In the genomic region with DNA sequence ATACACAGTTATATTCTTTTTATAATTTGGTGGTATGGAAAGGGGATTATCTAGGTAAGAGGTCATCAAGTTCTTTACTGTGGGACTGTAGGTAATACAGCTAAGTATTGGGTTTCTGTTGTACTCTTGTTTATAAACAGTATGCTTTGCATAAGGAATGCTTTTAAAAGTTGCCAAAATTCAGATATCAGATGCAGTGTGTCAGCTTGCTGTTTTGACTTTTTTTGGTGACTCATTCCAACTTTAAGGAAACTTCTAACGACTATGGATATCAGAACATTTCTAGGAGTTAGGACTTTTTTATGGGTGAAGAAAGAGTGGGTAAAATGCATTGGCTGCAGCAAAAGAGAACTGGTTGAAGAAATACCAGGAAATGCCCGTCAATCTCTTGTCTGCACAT, we compare ENCODE assay signal across 20 cellular contexts. TPM values are rescaled to one million over a fixed set of nuclear protein-coding genes. Genes with fewer than 3 reads are reported as not detected.
DNase-seq lines count a peak whose midpoint lies in the region; ATAC-seq and TF ChIP-seq lines count a peak whose summit lies in the region.
"Had no signal": no experiment of that assay in that cellular context is flagged by ENCODE, and none has a peak within 500 bp of the region (broad histone marks: within the 10 kb centered on the region; RNA-seq: fewer than 3 reads in every experiment).

No MANE protein-coding gene starts in this region.

- H3K27ac ChIP-seq in CD4-positive, CD25-positive, alpha-beta regulatory T cell (ENCODE audit: insufficient read depth, low read length, poor library complexity, severe bottlenecking), result peak overlapping the region; percentile 94
- no peak overlapping the region for H3K27ac ChIP-seq in GM23248
- no peak overlapping the region for H3K27ac ChIP-seq in mesenchymal stem cell (ENCODE audit: low read length, poor library complexity, severe bottlenecking)
- H3K27ac ChIP-seq: SK-N-MC had no signal

- no peak overlapping the region for H3K14ac ChIP-seq in mesenchymal stem cell (ENCODE audit: low read length in 2 of 2)

- H2BK5ac ChIP-seq in mesenchymal stem cell (ENCODE audit: low read depth, low read length, poor library complexity, severe bottlenecking), result no peak overlapping the region

- no peaks in the 10 kb centered on the region for H3K9me2 ChIP-seq in GM23248 (ENCODE audit: insufficient read depth)

- no peak overlapping the region for H3K4ac ChIP-seq in mesenchymal stem cell (ENCODE audit: low read depth in 1 of 2, low read length in 2 of 2)

- peaks cover 21% of the 10 kb centered on the region for H3K4me1 ChIP-seq in CD4-positive, CD25-positive, alpha-beta regulatory T cell (ENCODE audit: control insufficient read depth, insufficient read depth, low read length, poor library complexity, severe bottlenecking)
- peaks cover 24% of the 10 kb centered on the region for H3K4me1 ChIP-seq in GM23248 (ENCODE audit: insufficient read depth)
- peaks cover 4% of the 10 kb centered on the region for H3K4me1 ChIP-seq in mesenchymal stem cell (ENCODE audit: control insufficient read depth, insufficient read depth, low read depth, low read length)

- no peak overlapping the region for H2AK5ac ChIP-seq in mesenchymal stem cell (ENCODE audit: low read length, severe bottlenecking)

- H3K9me3 ChIP-seq in CD4-positive, CD25-positive, alpha-beta regulatory T cell (ENCODE audit: control insufficient read depth in 2 of 2, low read length in 2 of 2), result no peaks in the 10 kb centered on the region
- no peaks in the 10 kb centered on the region for H3K9me3 ChIP-seq in GM23248 (ENCODE audit: low read depth)
- H3K9me3 ChIP-seq in mesenchymal stem cell (ENCODE audit: control insufficient read depth, low read length), result no peaks in the 10 kb centered on the region

- H3K4me2 ChIP-seq in GM23248 (ENCODE audit: unreplicated experiment), result no peak overlapping the region
- H3K4me2 ChIP-seq in mesenchymal stem cell (ENCODE audit: low read length, poor library complexity, severe bottlenecking), result no peak overlapping the region

- CTCF ChIA-PET in activated B cell treated with CpG ODN at 0.5 μM for 24 hours (lab: Charles Lee), result no interaction called here

- no peaks in the 10 kb centered on the region for H4K20me1 ChIP-seq in GM23248 (ENCODE audit: insufficient read depth)

- H3K4me3 Mint-ChIP-seq in CD4-positive, CD25-positive, alpha-beta regulatory T cell, result peak overlapping the region in 1 of 4 donors; percentile 91
- H3K4me3 Mint-ChIP-seq in activated B cell treated with CpG ODN at 0.5 μM for 24 hours, result no peak overlapping the region

- H2BK12ac ChIP-seq in mesenchymal stem cell (ENCODE audit: low read length in 2 of 2), result no peak overlapping the region

- intact Hi-C loops in activated B cell treated with CpG ODN at 0.5 μM for 24 hours (cut with micrococcal nuclease), result no loop called here

- no peak overlapping the region for H2BK15ac ChIP-seq in mesenchymal stem cell (ENCODE audit: low read depth, poor library complexity, severe bottlenecking)

- no peak for TF ChIP-seq CTCF in activated B cell treated with CpG ODN at 0.5 μM for 24 hours (IDR thresholded peaks at IDR 0.05)

- H2BK120ac ChIP-seq in mesenchymal stem cell (ENCODE audit: low read depth, low read length), result no peak overlapping the region

- H3K79me2 ChIP-seq in GM23248 (ENCODE audit: insufficient read depth), result peaks cover 73% of the 10 kb centered on the region

- H3K36me3 ChIP-seq in CD4-positive, CD25-positive, alpha-beta regulatory T cell (ENCODE audit: control insufficient read depth, insufficient read depth, low read length), result no peaks in the 10 kb centered on the region
- H3K36me3 ChIP-seq in GM23248 (ENCODE audit: low read depth), result no peaks in the 10 kb centered on the region
- H3K36me3 ChIP-seq in mesenchymal stem cell (ENCODE audit: control insufficient read depth in 1 of 2, insufficient read depth in 2 of 2, low read depth in 1 of 2, low read length in 2 of 2), result peaks cover 0 to 17% of the 10 kb centered on the region in 2 experiments

- no peak overlapping the region for H3K27ac Mint-ChIP-seq in CD4-positive, CD25-positive, alpha-beta regulatory T cell
- peak overlapping the region; percentile 41 for H3K27ac Mint-ChIP-seq in activated B cell treated with CpG ODN at 0.5 μM for 24 hours

- in situ Hi-C loops in GM23248 (cut with MboI), result no loop called here

- H3F3A ChIP-seq in GM23248 (ENCODE audit: insufficient read depth), result peaks cover 25% of the 10 kb centered on the region

- WGBS in GM23248 (ENCODE audit: low coverage in 1 of 2, low lambda C conversion rate in 2 of 2, missing lambda C conversion rate in 2 of 2), 2 experiments, result 36 to 48% methylated on average over 2 of the region's 2 CpGs
- WGBS in mesenchymal stem cell, result 13% methylated on average over 1 of the region's 2 CpGs

- H3K36me3 Mint-ChIP-seq in CD4-positive, CD25-positive, alpha-beta regulatory T cell, result peaks cover 2% of the 10 kb centered on the region
- H3K36me3 Mint-ChIP-seq in activated B cell treated with CpG ODN at 0.5 μM for 24 hours (ENCODE audit: low read depth), result peaks cover 15% of the 10 kb centered on the region

- H4K91ac ChIP-seq in mesenchymal stem cell (ENCODE audit: low read length), result no peak overlapping the region

- peaks cover 20 to 46% (median 31%) of the 10 kb centered on the region in 4 donors for H3K4me1 Mint-ChIP-seq in CD4-positive, CD25-positive, alpha-beta regulatory T cell
- H3K4me1 Mint-ChIP-seq in activated B cell treated with CpG ODN at 0.5 μM for 24 hours, result peaks cover 40% of the 10 kb centered on the region

- no peak overlapping the region for H3K18ac ChIP-seq in mesenchymal stem cell (ENCODE audit: low read depth in 1 of 2, low read length in 2 of 2)

- H3K79me1 ChIP-seq in mesenchymal stem cell (replicated peaks; ENCODE audit: low read length, poor library complexity, severe bottlenecking), result peaks cover 21% of the 10 kb centered on the region

- H3K4me3 ChIP-seq in CD4-positive, CD25-positive, alpha-beta regulatory T cell (ENCODE audit: low read depth, low read length), result no peak overlapping the region
- H3K4me3 ChIP-seq in GM23248 (no peak overlapping the region), mesenchymal stem cell (ENCODE audit: insufficient read depth in 1 of 2, low read depth in 1 of 2, low read length in 2 of 2) (no peak overlapping the region)
- H3K4me3 ChIP-seq: K562, SK-N-MC had no signal

- H3K9ac ChIP-seq in GM23248, result no peak overlapping the region
- no peak overlapping the region for H3K9ac ChIP-seq in mesenchymal stem cell (ENCODE audit: low read length)

- POLR2A ChIA-PET in activated B cell treated with CpG ODN at 0.5 μM for 24 hours (lab: Charles Lee), result no interaction called here

- H3K27me3 Mint-ChIP-seq in CD4-positive, CD25-positive, alpha-beta regulatory T cell, result peaks cover 9% of the 10 kb centered on the region
- no peaks in the 10 kb centered on the region for H3K27me3 Mint-ChIP-seq in activated B cell treated with CpG ODN at 0.5 μM for 24 hours

- no peaks in the 10 kb centered on the region for H3K27me3 ChIP-seq in CD4-positive, CD25-positive, alpha-beta regulatory T cell (ENCODE audit: control insufficient read depth, insufficient read depth, low read length)
- H3K27me3 ChIP-seq in GM23248 (replicated peaks; ENCODE audit: insufficient read depth) (no peaks in the 10 kb centered on the region), mesenchymal stem cell (ENCODE audit: control insufficient read depth in 1 of 2, insufficient read depth in 1 of 2, low read length in 2 of 2) (no peaks in the 10 kb centered on the region)

- no peak overlapping the region for H4K8ac ChIP-seq in mesenchymal stem cell (ENCODE audit: low read length)

- ATAC-seq in CD4-positive, CD25-positive, alpha-beta regulatory T cell (ENCODE audit: low read depth in 2 of 2), result no peak
- no peak for ATAC-seq in activated B cell treated with CpG ODN at 0.5 μM for 24 hours (ENCODE audit: low read depth)
- ATAC-seq in HG03175 (IDR thresholded peaks at IDR 0.05; ENCODE audit: unreplicated experiment), result no peak
- ATAC-seq: K562 had no signal

- H3K9me3 Mint-ChIP-seq in CD4-positive, CD25-positive, alpha-beta regulatory T cell, result no peaks in the 10 kb centered on the region
- no peaks in the 10 kb centered on the region for H3K9me3 Mint-ChIP-seq in activated B cell treated with CpG ODN at 0.5 μM for 24 hours

- no peak for DNase-seq in CD4-positive, CD25-positive, alpha-beta regulatory T cell
- DNase-seq in GM23248 (peak; percentile 39), activated B cell treated with CpG ODN at 0.5 μM for 24 hours (no peak), mesenchymal stem cell (peak; percentile 35), anterior cingulate cortex (lab: John Stamatoyannopoulos, UW) (no peak), D341Med (ENCODE audit: low spot score) (no peak)
- DNase-seq: AML-193, DND-41, NCI-H1048, NCI-H1436 treated with DMSO at 0.1 percent for 48 hours, NCI-H2029 treated with DMSO at 0.1 percent for 48 hours, NCI-H510A, NCI-H82, T-helper 1 cell had no signal

- no peak overlapping the region for H2AFZ ChIP-seq in GM23248
- no peak overlapping the region for H2AFZ ChIP-seq in mesenchymal stem cell (ENCODE audit: low read depth, low read length)

- no peak overlapping the region for H3K23ac ChIP-seq in mesenchymal stem cell (ENCODE audit: low read length in 2 of 2)

RNA-seq across cellular contexts. Expression of gene SCAANT1, which starts 2.8 kb away (rescaled TPM):
- total RNA-seq in CD4-positive, CD25-positive, alpha-beta regulatory T cell, result 4.7 TPM
- polyA plus RNA-seq in CD4-positive, CD25-positive, alpha-beta regulatory T cell, result not detected
- total RNA-seq in GM23248 (2014; rRNA removed; shearing (Covaris generic)), result not detected in 2 replicates
- polyA plus RNA-seq in GM23248 (2016; fragmentation: Nextera tagmentation; extraction: Ambion mirVana), result not detected in 2 replicates
- total RNA-seq in activated B cell treated with CpG ODN at 0.5 μM for 24 hours, result not detected in 2 replicates
- polyA plus RNA-seq in mesenchymal stem cell (2013, experiment 1 of 2), result 0.88 TPM
- polyA plus RNA-seq in mesenchymal stem cell (2013, experiment 2 of 2), result 0.63 TPM
- total RNA-seq: A673, H4, K562, MCF 10A had no signal
- polyA plus RNA-seq: K562 had no signal

RNA-seq across cellular contexts. Expression of gene ATXN7, which starts 45.8 kb away (rescaled TPM):
- total RNA-seq in CD4-positive, CD25-positive, alpha-beta regulatory T cell, result 249 TPM
- 10 to 100 TPM; 20.0 to 28.7 (median 23.4) TPM for polyA plus RNA-seq in CD4-positive, CD25-positive, alpha-beta regulatory T cell
- total RNA-seq in GM23248 (2014; rRNA removed; shearing (Covaris generic)), result 3.9 and 6.6 TPM in 2 replicates
- 1.8 and 2.4 TPM in 2 replicates for polyA plus RNA-seq in GM23248 (2016; fragmentation: Nextera tagmentation; extraction: Ambion mirVana)
- 45.2 and 46.7 TPM in 2 replicates for total RNA-seq in activated B cell treated with CpG ODN at 0.5 μM for 24 hours
- polyA plus RNA-seq in mesenchymal stem cell (2013, experiment 1 of 2), result 9.5 TPM
- 8.8 TPM for polyA plus RNA-seq in mesenchymal stem cell (2013, experiment 2 of 2)

RNA-seq across cellular contexts. Expression of gene THOC7, which starts 45.8 kb away (rescaled TPM):
- total RNA-seq in CD4-positive, CD25-positive, alpha-beta regulatory T cell, result 37.3 TPM
- polyA plus RNA-seq in CD4-positive, CD25-positive, alpha-beta regulatory T cell, result 10 to 100 TPM; 73.8 to 96.7 (median 85.4) TPM
- total RNA-seq in GM23248 (2014; rRNA removed; shearing (Covaris generic)), result 54.8 and 71.7 TPM in 2 replicates
- 93.8 and 103 TPM in 2 replicates for polyA plus RNA-seq in GM23248 (2016; fragmentation: Nextera tagmentation; extraction: Ambion mirVana)
- total RNA-seq in activated B cell treated with CpG ODN at 0.5 μM for 24 hours, result 50.2 and 53.8 TPM in 2 replicates
- 59.6 TPM for polyA plus RNA-seq in mesenchymal stem cell (2013, experiment 1 of 2)
- polyA plus RNA-seq in mesenchymal stem cell (2013, experiment 2 of 2), result 61.7 TPM

Comparison
In these comparisons a context has a peak if more than half of its experiments do, and no peak if none do; other contexts are left out.
1. DNase-seq: peak in GM23248 (single experiment) and mesenchymal stem cell (single experiment); none in CD4-positive, CD25-positive, alpha-beta regulatory T cell (0 of 3), activated B cell treated with CpG ODN at 0.5 μM for 24 hours (single experiment), anterior cingulate cortex (0 of 58) and D341Med (single experiment).